In genomic region chr17:69729937-69730336, GRCh38 we compare ENCODE assay signal across 22 cellular contexts.
DNase-seq lines count a peak whose midpoint lies in the region; ATAC-seq, FAIRE-seq and TF ChIP-seq lines count a peak whose summit lies in the region.
"Had no signal": no experiment of that assay in that cellular context is flagged by ENCODE, and none has a peak within 500 bp of the region (broad histone marks: within the 10 kb centered on the region; RNA-seq: fewer than 3 reads in every experiment).

No MANE protein-coding gene starts in this region.

- no peak overlapping the region for H3K4me3 ChIP-seq in mesenchymal stem cell (ENCODE audit: insufficient read depth in 1 of 2, low read depth in 1 of 2, low read length in 2 of 2)
- H3K4me3 ChIP-seq: BLaER1 treated with 17β-estradiol and CSF1 and Interleukin-3, amounts not matched to agents 10 nM and 100 nM; body of pancreas; esophagus muscularis mucosa; neural progenitor cell; upper lobe of right lung had no signal

- H3K27ac ChIP-seq in mesenchymal stem cell (ENCODE audit: low read length, poor library complexity, severe bottlenecking), result peak overlapping the region; percentile 28
- H3K27ac ChIP-seq: BLaER1 treated with 17β-estradiol and CSF1 and Interleukin-3, amounts not matched to agents 10 nM and 100 nM; body of pancreas; esophagus muscularis mucosa; neural progenitor cell; upper lobe of right lung had no signal

- peaks cover 7% of the 10 kb centered on the region for H3K4me1 ChIP-seq in mesenchymal stem cell (ENCODE audit: control insufficient read depth, insufficient read depth, low read depth, low read length)
- H3K4me1 ChIP-seq: body of pancreas, neural progenitor cell, upper lobe of right lung had no signal

- H3K79me1 ChIP-seq in mesenchymal stem cell (replicated peaks; ENCODE audit: low read length, poor library complexity, severe bottlenecking), result no peaks in the 10 kb centered on the region

- peak; percentile 94 for FAIRE-seq in H54 (lab: Jason Lieb, UNC)

- H3K14ac ChIP-seq in mesenchymal stem cell (ENCODE audit: low read length in 2 of 2), result no peak overlapping the region

- DNase-seq in H54 (ENCODE audit: insufficient read length, low spot score) (peak; percentile 12), NCI-H226 (peak; percentile 23), dedifferentiated amniotic fluid mesenchymal stem cell (ENCODE audit: extremely low spot score) (peak; percentile 16), mesenchymal stem cell (no peak), posterior cingulate gyrus (no peak), chondrocyte (ENCODE audit: low spot score) (no peak)
- DNase-seq: activated gamma-delta T cell treated with Interleukin-2 at 50 U/mL for 16 hours; body of pancreas; H7; hypothalamus; NCI-H187 treated with DMSO at 0.1 percent for 48 hours; NCI-H446; retina; SHP77 treated with DMSO at 0.1 percent for 48 hours; stimulated activated CD4-positive, alpha-beta T cell treated with anti-CD3 and anti-CD28 coated beads, Interleukin-15, amount 100 ng/mL, for 24 hours; stimulated activated naive CD4-positive, alpha-beta T cell treated with Interleukin-2 at 50 U/mL for 16 hours; upper lobe of right lung had no signal

- no peak overlapping the region for H2AK5ac ChIP-seq in mesenchymal stem cell (ENCODE audit: low read length, severe bottlenecking)

- no peak overlapping the region for H3K4me3 Mint-ChIP-seq in chondrocyte (ENCODE audit: unreplicated experiment)
- H3K4me3 Mint-ChIP-seq: neural progenitor cell had no signal

- TF ChIP-seq POLR2A in H54 (IDR thresholded peaks at IDR 0.05; ENCODE audit: low read depth, low read length), result no peak

- intact Hi-C loops in posterior cingulate gyrus (cut with DNase I), result no loop called here

- no peaks in the 10 kb centered on the region for H3K27me3 Mint-ChIP-seq in chondrocyte (ENCODE audit: low read depth)

- H2BK15ac ChIP-seq in mesenchymal stem cell (ENCODE audit: low read depth, poor library complexity, severe bottlenecking), result no peak overlapping the region

- H3K23ac ChIP-seq in mesenchymal stem cell (ENCODE audit: low read length in 2 of 2), result no peak overlapping the region

- no peaks in the 10 kb centered on the region for H3K9me3 ChIP-seq in mesenchymal stem cell (ENCODE audit: control insufficient read depth, low read length)
- H3K9me3 ChIP-seq: BLaER1 treated with 17β-estradiol and CSF1 and Interleukin-3, amounts not matched to agents 10 nM and 100 nM; body of pancreas; esophagus muscularis mucosa; upper lobe of right lung had no signal

- H3K9ac ChIP-seq in mesenchymal stem cell (ENCODE audit: low read length), result no peak overlapping the region
- H3K9ac ChIP-seq: BLaER1 treated with 17β-estradiol and CSF1 and Interleukin-3, amounts not matched to agents 10 nM and 100 nM; neural progenitor cell had no signal

- H3K9me3 Mint-ChIP-seq in chondrocyte (ENCODE audit: low read depth), result no peaks in the 10 kb centered on the region
- H3K9me3 Mint-ChIP-seq: neural progenitor cell had no signal

- H3K4me1 Mint-ChIP-seq in chondrocyte (ENCODE audit: low read depth), result peaks cover 14% of the 10 kb centered on the region

- H3K18ac ChIP-seq in mesenchymal stem cell (ENCODE audit: low read depth in 1 of 2, low read length in 2 of 2), result peak overlapping the region in 1 of 2 experiments; percentile 48

- no peak for TF ChIP-seq CTCF in chondrocyte (IDR thresholded peaks at IDR 0.05)

- H2BK5ac ChIP-seq in mesenchymal stem cell (ENCODE audit: low read depth, low read length, poor library complexity, severe bottlenecking), result no peak overlapping the region

- no peak overlapping the region for H2BK120ac ChIP-seq in mesenchymal stem cell (ENCODE audit: low read depth, low read length)

- H2BK12ac ChIP-seq in mesenchymal stem cell (ENCODE audit: low read length in 2 of 2), result no peak overlapping the region

- H3K27ac Mint-ChIP-seq in chondrocyte (ENCODE audit: unreplicated experiment), result no peak overlapping the region
- H3K27ac Mint-ChIP-seq: neural progenitor cell had no signal

- no peak overlapping the region for H2AFZ ChIP-seq in mesenchymal stem cell (ENCODE audit: low read depth, low read length)
- H2AFZ ChIP-seq: neural progenitor cell had no signal

- H4K91ac ChIP-seq in mesenchymal stem cell (ENCODE audit: low read length), result no peak overlapping the region

- no peak overlapping the region for H3K4me2 ChIP-seq in mesenchymal stem cell (ENCODE audit: low read length, poor library complexity, severe bottlenecking)
- H3K4me2 ChIP-seq: BLaER1 treated with 17β-estradiol and CSF1 and Interleukin-3, amounts not matched to agents 10 nM and 100 nM; neural progenitor cell had no signal

- ATAC-seq in GM19463 (IDR thresholded peaks at IDR 0.05; ENCODE audit: unreplicated experiment), result no peak
- no peak for ATAC-seq in GM18870 (IDR thresholded peaks at IDR 0.05; ENCODE audit: unreplicated experiment)
- ATAC-seq: body of pancreas, upper lobe of right lung had no signal

- no peak overlapping the region for H4K8ac ChIP-seq in mesenchymal stem cell (ENCODE audit: low read length)

- no peak overlapping the region for H3K4ac ChIP-seq in mesenchymal stem cell (ENCODE audit: low read depth in 1 of 2, low read length in 2 of 2)

- H3K36me3 ChIP-seq in mesenchymal stem cell (ENCODE audit: control insufficient read depth in 1 of 2, insufficient read depth in 2 of 2, low read depth in 1 of 2, low read length in 2 of 2), result no peaks in the 10 kb centered on the region
- H3K36me3 ChIP-seq: BLaER1 treated with 17β-estradiol and CSF1 and Interleukin-3, amounts not matched to agents 10 nM and 100 nM; esophagus muscularis mucosa; neural progenitor cell; upper lobe of right lung had no signal

- no peaks in the 10 kb centered on the region for H3K36me3 Mint-ChIP-seq in chondrocyte (ENCODE audit: low read depth)
- H3K36me3 Mint-ChIP-seq: neural progenitor cell had no signal

- no peaks in the 10 kb centered on the region for H3K27me3 ChIP-seq in mesenchymal stem cell (ENCODE audit: control insufficient read depth in 1 of 2, insufficient read depth in 1 of 2, low read length in 2 of 2)
- H3K27me3 ChIP-seq: BLaER1 treated with 17β-estradiol and CSF1 and Interleukin-3, amounts not matched to agents 10 nM and 100 nM; body of pancreas; esophagus muscularis mucosa; neural progenitor cell; upper lobe of right lung had no signal

Comparison
In these comparisons a context has a peak if more than half of its experiments do, and no peak if none do; other contexts are left out.
1. DNase-seq: peak in H54 (single experiment), NCI-H226 (single experiment) and dedifferentiated amniotic fluid mesenchymal stem cell (single experiment); none in mesenchymal stem cell (single experiment), posterior cingulate gyrus (0 of 10) and chondrocyte (single experiment).